10 cellular contexts compared by ENCODE assay signal in the genomic region with DNA sequence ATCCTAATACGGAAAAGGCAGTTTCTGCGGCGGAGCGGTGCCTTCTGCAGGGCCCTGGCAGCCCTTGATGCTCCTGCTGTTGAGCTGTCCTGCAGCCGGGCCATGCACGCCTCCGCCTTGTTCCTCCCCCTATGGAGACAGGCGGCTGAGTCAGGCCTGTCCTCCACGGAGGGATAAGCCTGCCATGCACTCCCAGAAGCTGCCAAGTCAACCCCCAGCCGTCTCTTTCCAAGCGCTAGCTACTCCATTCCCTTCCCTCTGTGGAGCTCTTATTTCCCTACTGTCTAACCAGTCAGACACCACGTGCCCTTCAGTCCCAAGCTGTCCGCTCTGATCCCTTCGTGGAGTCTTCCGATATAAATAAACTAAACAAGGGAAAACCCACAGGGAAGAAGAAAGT.
DNase-seq lines count a peak whose midpoint lies in the region; ATAC-seq and TF ChIP-seq lines count a peak whose summit lies in the region.
"Had no signal": no experiment of that assay in that cellular context is flagged by ENCODE, and none has a peak within 500 bp of the region (broad histone marks: within the 10 kb centered on the region; RNA-seq: fewer than 3 reads in every experiment).

No MANE protein-coding gene starts in this region.

- no peak overlapping the region for H3K4me3 Mint-ChIP-seq in Calu3 (ENCODE audit: low read depth, unreplicated experiment)
- H3K4me3 Mint-ChIP-seq: activated CD4-positive, alpha-beta memory T cell treated with anti-CD3 and anti-CD28 coated beads for 36 hours had no signal

- ATAC-seq in HG03460 (IDR thresholded peaks at IDR 0.05; ENCODE audit: unreplicated experiment) (no peak), GM19397 (IDR thresholded peaks at IDR 0.05; ENCODE audit: unreplicated experiment) (no peak)

- no peaks in the 10 kb centered on the region for H4K20me1 ChIP-seq in mammary epithelial cell (ENCODE audit: insufficient read depth, low read length)

- BruUV-seq in mammary epithelial cell (replicated peaks; lab: Mats Ljungman, UMichigan) (no TSS peak), Calu3 (replicated peaks; lab: Mats Ljungman, UMichigan) (no TSS peak)

- peaks cover 36% of the 10 kb centered on the region for H3K4me1 ChIP-seq in mammary epithelial cell (ENCODE audit: insufficient read depth, low read length)

- H3K27me3 ChIP-seq in mammary epithelial cell (ENCODE audit: insufficient read depth, low read length) = no peaks in the 10 kb centered on the region

- H3K4me1 Mint-ChIP-seq in Calu3 (ENCODE audit: low read depth, unreplicated experiment) = peaks cover 11% of the 10 kb centered on the region

- peak overlapping the region; percentile 38 for H3K4me2 ChIP-seq in mammary epithelial cell (ENCODE audit: insufficient read depth, low read depth, low read length)

- WGBS in mammary epithelial cell (ENCODE audit: low coverage, missing lambda C conversion rate) = 5% methylated on average over 10 of the region's 15 CpGs

- no peaks in the 10 kb centered on the region for H3K9me3 ChIP-seq in mammary epithelial cell (replicated peaks; ENCODE audit: insufficient read depth, low read length)

- no peak overlapping the region for H3K4me3 ChIP-seq in mammary epithelial cell (replicated peaks in 1 of 3; ENCODE audit: insufficient read depth in 1 of 3, low read depth in 2 of 3, low read length in 3 of 3)

- no peak overlapping the region for H3K27ac Mint-ChIP-seq in Calu3 (ENCODE audit: unreplicated experiment)
- H3K27ac Mint-ChIP-seq: activated CD4-positive, alpha-beta memory T cell treated with anti-CD3 and anti-CD28 coated beads for 36 hours had no signal

- no peaks in the 10 kb centered on the region for H3K36me3 ChIP-seq in mammary epithelial cell (ENCODE audit: insufficient read depth, low read length)

- H3K9me3 Mint-ChIP-seq in Calu3 (ENCODE audit: low read depth, unreplicated experiment) = no peaks in the 10 kb centered on the region
- H3K9me3 Mint-ChIP-seq: activated CD4-positive, alpha-beta memory T cell treated with anti-CD3 and anti-CD28 coated beads for 36 hours had no signal

- H2AFZ ChIP-seq in mammary epithelial cell (ENCODE audit: low read depth, low read length) = peak overlapping the region; percentile 81

- H3K27me3 Mint-ChIP-seq in Calu3 (ENCODE audit: unreplicated experiment) = no peaks in the 10 kb centered on the region

- DNase-seq in HCEC 1CT (peak; percentile 93), mammary epithelial cell (peak; percentile 81), iris pigment epithelial cell (ENCODE audit: low read depth) (peak; percentile 94), stromal cell of bone marrow (ENCODE audit: low read depth) (peak; percentile 93), NCI-H2081 treated with DMSO at 0.1 percent for 48 hours (lab: John Stamatoyannopoulos, UW) (no peak), Calu3 (no peak)
- DNase-seq: activated CD4-positive, alpha-beta memory T cell treated with anti-CD3 and anti-CD28 coated beads for 36 hours; NCI-H510A had no signal

- no peak for TF ChIP-seq CTCF in mammary epithelial cell (conservative IDR thresholded peaks at IDR 0.05 in 1 of 2, IDR thresholded peaks at IDR 0.05 in 1 of 2; ENCODE audit: extremely low read depth in 1 of 2, insufficient read depth in 1 of 2, low read depth in 1 of 2, low read length in 2 of 2)
- no peak for TF ChIP-seq CTCF in Calu3 (IDR thresholded peaks at IDR 0.05; ENCODE audit: unreplicated experiment)

- in situ Hi-C loops in mammary epithelial cell (cut with MboI; ENCODE audit: low sequenced_read_pairs in 2 of 2) = loop anchor here (5.0 to 25.0 kb wide), 9 partner anchors 323 to 1148 kb away; a partner anchor contains a TSS

- dilution Hi-C loops in mammary epithelial cell (cut with HindIII; ENCODE audit: low sequenced_read_pairs) = loop anchor here (5.0 to 10.0 kb wide), 6 partner anchors 38 to 1158 kb away; no protein-coding TSS in a partner anchor

- intact Hi-C loops in mammary epithelial cell (cut with micrococcal nuclease) (loop anchor here (1.0 to 10.0 kb wide), 6 partner anchors 325 to 1145 kb away; a partner anchor contains a TSS), Calu3 (cut with micrococcal nuclease; ENCODE audit: unreplicated experiment) (loop anchor here (5.0 kb wide), 3 partner anchors 178 to 1148 kb away; no protein-coding TSS in a partner anchor)

- no peak overlapping the region for H3K27ac ChIP-seq in mammary epithelial cell (ENCODE audit: insufficient read depth, low read depth, low read length)

- no peak overlapping the region for H3K9ac ChIP-seq in mammary epithelial cell (ENCODE audit: insufficient read depth, low read length)

- H3K79me2 ChIP-seq in mammary epithelial cell (ENCODE audit: insufficient read depth, low read length) = no peaks in the 10 kb centered on the region

- CTCF ChIA-PET in mammary epithelial cell (lab: Charles Lee; ENCODE audit: low non-redundant PET) = interaction anchor here (0.7 to 1.0 kb wide), 2 partner anchors 325 to 1149 kb away, joined by 3 read pairs; no protein-coding TSS in a partner anchor
- CTCF ChIA-PET in Calu3 (lab: Charles Lee) = no interaction called here

- no peaks in the 10 kb centered on the region for H3K36me3 Mint-ChIP-seq in Calu3 (ENCODE audit: insufficient read depth, unreplicated experiment)
- H3K36me3 Mint-ChIP-seq: activated CD4-positive, alpha-beta memory T cell treated with anti-CD3 and anti-CD28 coated beads for 36 hours had no signal

Comparison
In these comparisons a context has a peak if more than half of its experiments do, and no peak if none do; other contexts are left out.
1. DNase-seq: peak in HCEC 1CT (single experiment), mammary epithelial cell (single experiment), iris pigment epithelial cell (single experiment) and stromal cell of bone marrow (single experiment); none in NCI-H2081 treated with DMSO at 0.1 percent for 48 hours (single experiment) and Calu3 (single experiment).